In the genomic region with DNA sequence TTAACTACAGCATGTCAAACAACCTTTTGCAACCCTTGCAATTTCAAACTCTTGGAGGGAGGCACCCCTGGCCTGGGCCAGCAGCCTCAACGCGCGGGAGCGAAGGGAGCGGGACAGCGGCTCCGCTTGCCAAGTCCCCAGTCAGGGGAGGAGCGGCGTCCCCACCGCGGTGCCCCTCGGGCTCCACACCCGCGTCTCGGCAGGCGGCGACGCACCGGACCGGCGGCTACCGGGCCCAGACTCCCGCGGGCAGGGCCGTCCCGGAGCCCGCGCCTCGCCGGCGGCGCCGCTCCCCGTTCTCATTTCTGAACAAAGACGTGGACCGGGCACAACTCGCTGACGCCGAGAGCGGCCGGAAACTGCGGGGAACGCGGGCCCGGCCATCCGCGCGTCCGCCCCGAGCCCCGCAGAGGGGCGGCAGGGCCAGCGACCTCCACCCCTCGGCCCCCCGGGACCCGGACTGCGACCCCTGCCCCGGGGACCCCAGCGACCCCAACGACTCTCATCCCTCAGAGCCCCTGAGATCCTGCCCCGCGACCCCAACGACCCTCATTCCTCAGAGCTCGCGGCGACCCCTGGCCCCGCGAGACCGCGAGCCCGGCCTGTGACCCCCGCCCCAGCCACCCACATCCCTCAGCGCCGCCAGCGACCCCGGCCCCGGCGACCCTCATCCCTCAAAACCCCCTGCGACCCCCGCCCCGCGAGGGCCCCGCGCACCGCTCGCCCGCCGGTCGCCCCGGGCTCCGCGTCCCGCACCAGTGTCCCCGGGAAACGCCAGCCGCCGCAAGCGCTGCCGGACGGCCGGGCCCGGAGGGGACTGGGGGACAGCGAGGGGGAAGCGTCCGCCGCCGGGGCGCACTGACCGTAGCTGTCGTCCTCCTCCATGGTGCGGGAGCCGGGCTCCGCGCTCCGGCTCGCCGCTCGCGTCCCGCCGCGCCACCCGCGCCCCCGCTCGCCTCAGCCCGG, we compare ENCODE assay signal across 8 cellular contexts.
A peak's percentile ranks its signal among the peaks of the same experiment; 100 is the strongest.
DNase-seq lines count a peak whose midpoint lies in the region; ATAC-seq lines count a peak whose summit lies in the region.

Gene CYTH1, minus strand, starts transcription at position 935 of the 966 bp plus-strand sequence. Its CDS starts 50 bp downstream, at position 885.

- H3K9ac ChIP-seq in SK-N-MC (ENCODE audit: insufficient read length), result peak within 1 kb of the TSS; percentile 85

- no peaks in the 10 kb centered on the region for H3K9me3 Mint-ChIP-seq in central memory CD8-positive, alpha-beta T cell

- peak within 1 kb of the TSS; percentile 86 for H3K4me3 Mint-ChIP-seq in central memory CD8-positive, alpha-beta T cell

- peak within 1 kb of the TSS; percentile 81 for H3K27ac ChIP-seq in SK-N-MC

- peak; percentile 15 for ATAC-seq in HG02973 (IDR thresholded peaks at IDR 0.05; ENCODE audit: unreplicated experiment)
- peak; percentile 6 for ATAC-seq in central memory CD8-positive, alpha-beta T cell (replicated peaks; ENCODE audit: extremely low read depth, poor library complexity, severe bottlenecking)

- H3K36me3 Mint-ChIP-seq in central memory CD8-positive, alpha-beta T cell (ENCODE audit: insufficient read depth), result peaks cover 34% of the 10 kb centered on the region

- H3K27ac Mint-ChIP-seq in central memory CD8-positive, alpha-beta T cell (ENCODE audit: low read depth), result peak within 1 kb of the TSS; percentile 94

- peak within 1 kb of the TSS; percentile 99 for H3K4me3 ChIP-seq in SK-N-MC

- DNase-seq in NCI-H2227 (lab: John Stamatoyannopoulos, UW; ENCODE audit: unreplicated experiment) (peak; percentile 42), NCI-H2227 treated with DMSO at 0.1 percent for 48 hours (lab: John Stamatoyannopoulos, UW) (no peak), SK-N-MC (ENCODE audit: low read depth, low spot score) (no peak), kidney tubule cell (ENCODE audit: low spot score) (peak; percentile 39), GF-D8 (lab: John Stamatoyannopoulos, UW) (no peak)
- peak in 1 of 2 donors; percentile 29 for DNase-seq in central memory CD8-positive, alpha-beta T cell (ENCODE audit: low spot score in 2 of 2)
- peak; percentile 66 for DNase-seq in stimulated activated CD4-positive, alpha-beta T cell treated with anti-CD3 and anti-CD28 coated beads, Interleukin-15, amount 100 ng/mL, for 24 hours

- H3K36me3 ChIP-seq in SK-N-MC (ENCODE audit: insufficient read depth, low read length), result no peaks in the 10 kb centered on the region

- no peaks in the 10 kb centered on the region for H3K27me3 Mint-ChIP-seq in central memory CD8-positive, alpha-beta T cell

- H3K4me1 Mint-ChIP-seq in central memory CD8-positive, alpha-beta T cell, result peaks cover 47% of the 10 kb centered on the region

- H3K9me3 ChIP-seq in SK-N-MC (ENCODE audit: low read depth, low read length), result no peaks in the 10 kb centered on the region

Comparison
In these comparisons a context has a peak if more than half of its experiments do, and no peak if none do; other contexts are left out.
1. DNase-seq: peak in NCI-H2227 (single experiment), kidney tubule cell (single experiment) and stimulated activated CD4-positive, alpha-beta T cell treated with anti-CD3 and anti-CD28 coated beads, Interleukin-15, amount 100 ng/mL, for 24 hours (single experiment); none in NCI-H2227 treated with DMSO at 0.1 percent for 48 hours (single experiment), SK-N-MC (single experiment) and GF-D8 (single experiment).